In genomic region chr11:69105431-69106123, GRCh38 we compare ENCODE assay signal across 15 cellular contexts. TPM values are rescaled to one million over a fixed set of nuclear protein-coding genes. Genes with fewer than 3 reads are reported as not detected.
"Had no signal": no experiment of that assay in that cellular context is flagged by ENCODE, and none has a peak within 500 bp of the region (broad histone marks: within the 10 kb centered on the region; RNA-seq: fewer than 3 reads in every experiment).

No MANE protein-coding gene starts in this region.

- H3K36me3 ChIP-seq: cardiac muscle cell, gastrocnemius medialis, pancreas, uterus had no signal

- H3K4me1 ChIP-seq: gastrocnemius medialis, pancreas, uterus had no signal

- DNase-seq: activated CD4-positive, alpha-beta memory T cell treated with anti-CD3 and anti-CD28 coated beads, Interleukin-2, amount 10 ng/mL, durations not matched to agents 7 days and 5 days; activated CD8-positive, alpha-beta memory T cell treated with anti-CD3 and anti-CD28 coated beads, Interleukin-2, amount 50 U/mL, for 48 hours; activated naive CD8-positive, alpha-beta T cell treated with anti-CD3 and anti-CD28 coated beads, Interleukin-2, amount 10 ng/mL, durations not matched to agents 7 days and 5 days; anterior cingulate cortex; cortex of kidney; effector memory CD8-positive, alpha-beta T cell; gastrocnemius medialis; small intestine; uterus had no signal

- H3K27me3 ChIP-seq: cardiac muscle cell, pancreas, uterus had no signal

- H3K27me3 Mint-ChIP-seq: activated CD4-positive, alpha-beta memory T cell treated with anti-CD3 and anti-CD28 coated beads, Interleukin-2, amount 10 ng/mL, durations not matched to agents 7 days and 5 days; activated naive CD8-positive, alpha-beta T cell treated with anti-CD3 and anti-CD28 coated beads, Interleukin-2, amount 10 ng/mL, durations not matched to agents 7 days and 5 days had no signal

- H3K4me3 ChIP-seq: cardiac muscle cell, gastrocnemius medialis, pancreas, uterus had no signal

- H3K27ac ChIP-seq: cardiac muscle cell, epithelial cell of prostate, gastrocnemius medialis, uterus had no signal

- H3K4me1 Mint-ChIP-seq: activated CD4-positive, alpha-beta memory T cell treated with anti-CD3 and anti-CD28 coated beads, Interleukin-2, amount 10 ng/mL, durations not matched to agents 7 days and 5 days; neural crest cell had no signal

- H3K9me3 ChIP-seq: gastrocnemius medialis, pancreas, uterus had no signal

- H3K27ac Mint-ChIP-seq: activated CD4-positive, alpha-beta memory T cell treated with anti-CD3 and anti-CD28 coated beads, Interleukin-2, amount 10 ng/mL, durations not matched to agents 7 days and 5 days; activated naive CD8-positive, alpha-beta T cell treated with anti-CD3 and anti-CD28 coated beads, Interleukin-2, amount 10 ng/mL, durations not matched to agents 7 days and 5 days; effector memory CD8-positive, alpha-beta T cell; T-helper 2 cell treated with Interferon-gamma antibody and Interleukin-4, amounts not matched to agents 5 μg/mL and 100 μg/mL, for 36 hours had no signal

- H3K4me3 Mint-ChIP-seq: activated CD4-positive, alpha-beta memory T cell treated with anti-CD3 and anti-CD28 coated beads, Interleukin-2, amount 10 ng/mL, durations not matched to agents 7 days and 5 days; activated naive CD8-positive, alpha-beta T cell treated with anti-CD3 and anti-CD28 coated beads, Interleukin-2, amount 10 ng/mL, durations not matched to agents 7 days and 5 days; effector memory CD8-positive, alpha-beta T cell; neural crest cell; T-helper 2 cell treated with Interferon-gamma antibody and Interleukin-4, amounts not matched to agents 5 μg/mL and 100 μg/mL, for 36 hours had no signal

- ATAC-seq: effector memory CD8-positive, alpha-beta T cell; gastrocnemius medialis had no signal

RNA-seq across cellular contexts. Expression of gene SMIM38, which starts 50.2 kb away (rescaled TPM):
- polyA plus RNA-seq: keratinocyte had no signal
